ENCODE assay signal across 8 cellular contexts in the genomic region with DNA sequence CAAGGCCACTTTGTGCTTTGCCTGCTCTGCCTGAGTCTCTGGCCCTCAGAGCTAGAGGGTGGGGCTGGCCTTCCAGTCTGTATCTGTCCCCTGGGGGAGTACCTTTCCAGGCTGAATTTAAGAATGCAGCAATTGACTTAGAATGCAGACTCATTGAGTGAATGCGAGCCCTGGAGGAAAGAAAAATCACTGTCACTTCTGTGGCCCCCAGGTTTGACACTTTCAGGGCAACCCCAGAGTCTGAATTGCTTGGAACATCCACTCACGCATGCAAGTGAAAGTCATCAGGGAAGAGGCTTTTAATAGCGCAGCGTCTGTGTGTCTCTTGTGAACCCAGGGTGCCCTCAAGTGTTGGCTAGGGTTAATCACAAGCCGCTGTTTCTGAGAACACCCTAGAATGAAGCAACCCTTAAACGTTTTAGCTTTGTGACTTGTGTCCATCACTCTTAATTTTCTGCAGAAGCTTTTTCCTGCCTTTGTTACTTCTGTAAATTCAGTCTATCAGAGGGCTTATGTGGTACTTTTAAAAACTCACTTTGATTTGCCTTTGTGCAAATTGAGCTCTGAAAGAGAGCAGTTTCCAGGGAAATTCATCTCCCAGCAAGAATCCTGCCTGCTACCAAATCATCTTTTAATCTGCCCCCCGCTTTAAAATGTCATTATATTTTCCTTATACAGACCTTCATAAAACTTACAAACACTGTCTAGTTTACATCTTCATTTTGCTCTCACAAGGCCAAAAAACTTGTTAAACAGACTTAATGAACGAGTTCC.
DNase-seq lines count a peak whose midpoint lies in the region; ATAC-seq and TF ChIP-seq lines count a peak whose summit lies in the region.

No MANE protein-coding gene starts in this region.

- no peak overlapping the region for H3K4me3 Mint-ChIP-seq in activated T-cell treated with anti-CD3 and anti-CD28 coated beads, Interleukin-2, amount 50 U/mL, for 4 hours

- peak; percentile 65 for TF ChIP-seq CTCF in BJ (IDR thresholded peaks at IDR 0.05; ENCODE audit: insufficient read depth, low read depth, low read length)
- TF ChIP-seq CTCF in fibroblast of pulmonary artery (IDR thresholded peaks at IDR 0.05; ENCODE audit: low read length, missing control alignments) = peak; percentile 61
- peak; percentile 31 to 71 (median 52) for TF ChIP-seq CTCF in upper lobe of left lung (IDR thresholded peaks at IDR 0.05)

- WGBS in upper lobe of left lung, 2 donors = 17 to 21% methylated on average over 8 of the region's 8 CpGs

- H3K9me3 ChIP-seq in upper lobe of left lung = no peaks in the 10 kb centered on the region

- H3K9me3 Mint-ChIP-seq in activated T-cell treated with anti-CD3 and anti-CD28 coated beads, Interleukin-2, amount 50 U/mL, for 4 hours = no peaks in the 10 kb centered on the region

- H3K27me3 ChIP-seq in BJ (ENCODE audit: control insufficient read depth, insufficient read depth, low read length) (no peaks in the 10 kb centered on the region), upper lobe of left lung (no peaks in the 10 kb centered on the region)

- peaks cover 0 to 6% (median 1%) of the 10 kb centered on the region in 4 donors for H3K4me1 ChIP-seq in upper lobe of left lung

- H3K4me3 ChIP-seq in BJ (ENCODE audit: low read depth, low read length) = no peak overlapping the region
- no peak overlapping the region for H3K4me3 ChIP-seq in fibroblast of pulmonary artery (replicated peaks; ENCODE audit: low read depth, low read length)
- H3K4me3 ChIP-seq in upper lobe of left lung = no peak overlapping the region

- CTCF ChIA-PET in BJ (lab: Yijun Ruan, JAX) = interaction anchor here (0.6 kb wide), 1 partner anchor 1583 kb away, joined by 3 read pairs; no protein-coding TSS in a partner anchor

- no peak for TF ChIP-seq EP300 in upper lobe of left lung (IDR thresholded peaks at IDR 0.05)

- no peak overlapping the region for H3K27ac ChIP-seq in upper lobe of left lung

- peaks cover 4% of the 10 kb centered on the region for H3K4me1 Mint-ChIP-seq in activated T-cell treated with anti-CD3 and anti-CD28 coated beads, Interleukin-2, amount 50 U/mL, for 4 hours (ENCODE audit: low read depth)

- POLR2A ChIA-PET in BJ (lab: Charles Lee) = no interaction called here

- peak; percentile 80 for ATAC-seq in GM19035 (IDR thresholded peaks at IDR 0.05; ENCODE audit: unreplicated experiment)
- peak; percentile 95 for ATAC-seq in activated T-cell treated with anti-CD3 and anti-CD28 coated beads, Interleukin-2, amount 50 U/mL, for 4 hours
- peak; percentile 89 to 94 for ATAC-seq in upper lobe of left lung (ENCODE audit: low FRiP score in 2 of 2)

- DNase-seq in BJ (ENCODE audit: low read depth) (no peak), HT-29 (ENCODE audit: low spot score) (peak; percentile 80), OCI-M1 (lab: John Stamatoyannopoulos, UW) (peak; percentile 84), fibroblast of pulmonary artery (ENCODE audit: low read depth) (peak; percentile 74), nucleus accumbens (lab: John Stamatoyannopoulos, UW) (peak in 49 of 56 donors; percentile 2 to 79 (median 31)), upper lobe of left lung (peak in 1 of 2 donors; percentile 63)
- peak; percentile 38 for DNase-seq in activated T-cell treated with anti-CD3 and anti-CD28 coated beads, Interleukin-2, amount 50 U/mL, for 4 hours

- no peak for TF ChIP-seq POLR2A in upper lobe of left lung (IDR thresholded peaks at IDR 0.05)

- H3K36me3 ChIP-seq in BJ (ENCODE audit: control insufficient read depth, insufficient read depth, low read length) = no peaks in the 10 kb centered on the region
- no peaks in the 10 kb centered on the region for H3K36me3 ChIP-seq in upper lobe of left lung

- peaks cover 6% of the 10 kb centered on the region for H3K27me3 Mint-ChIP-seq in activated T-cell treated with anti-CD3 and anti-CD28 coated beads, Interleukin-2, amount 50 U/mL, for 4 hours (ENCODE audit: low read depth)

- no peaks in the 10 kb centered on the region for H3K36me3 Mint-ChIP-seq in activated T-cell treated with anti-CD3 and anti-CD28 coated beads, Interleukin-2, amount 50 U/mL, for 4 hours (ENCODE audit: insufficient read depth)
